ENCODE assay signal across 8 cellular contexts in the genomic region with DNA sequence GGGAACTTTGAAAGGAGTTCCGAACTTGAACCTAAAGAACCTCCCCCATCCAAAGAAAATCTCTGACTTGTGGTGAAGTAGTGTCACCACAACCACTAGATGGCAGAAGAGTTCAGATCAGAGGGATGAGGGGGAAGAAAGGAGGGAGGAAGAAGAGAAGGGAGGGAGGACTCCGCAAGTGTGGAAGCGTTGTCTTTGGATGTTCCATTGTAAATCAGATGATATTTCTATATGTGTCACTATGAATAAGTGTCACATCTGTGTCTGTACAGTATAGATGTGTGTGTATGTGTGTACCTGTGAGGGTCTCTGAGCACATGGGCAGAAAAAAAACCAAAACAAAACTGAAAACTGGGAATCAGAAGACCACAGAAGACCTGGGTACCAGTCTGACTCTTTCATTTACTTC. TPM values are rescaled to one million over a fixed set of nuclear protein-coding genes. Genes with fewer than 3 reads are reported as not detected.
DNase-seq lines count a peak whose midpoint lies in the region; ATAC-seq and TF ChIP-seq lines count a peak whose summit lies in the region.

No MANE protein-coding gene starts in this region.

- H3K4me3 ChIP-seq in H7 (ENCODE audit: insufficient read depth, low read depth, low read length) (no peak overlapping the region), esophagus squamous epithelium (no peak overlapping the region)

- TF ChIP-seq CTCF in VCaP (conservative IDR thresholded peaks at IDR 0.05) (peak; percentile 93), esophagus squamous epithelium (IDR thresholded peaks at IDR 0.05) (peak; percentile 62 to 80 (median 74))

- H3K9me3 ChIP-seq in esophagus squamous epithelium, result no peaks in the 10 kb centered on the region

- H3K27ac ChIP-seq in VCaP (no peak overlapping the region), esophagus squamous epithelium (no peak overlapping the region)

- 1 to 2% methylated on average over 3 of the region's 3 CpGs for WGBS in esophagus squamous epithelium, 2 donors

- no peaks in the 10 kb centered on the region for H3K27me3 Mint-ChIP-seq in naive thymus-derived CD8-positive, alpha-beta T cell

- H3K27ac Mint-ChIP-seq in naive thymus-derived CD8-positive, alpha-beta T cell, result no peak overlapping the region

- H3K27me3 ChIP-seq in H7 (ENCODE audit: control insufficient read depth, insufficient read depth, low read length) (no peaks in the 10 kb centered on the region), esophagus squamous epithelium (no peaks in the 10 kb centered on the region)

- H3K36me3 ChIP-seq in H7 (replicated peaks; ENCODE audit: control insufficient read depth, insufficient read depth, low read length) (no peaks in the 10 kb centered on the region), esophagus squamous epithelium (no peaks in the 10 kb centered on the region)

- peaks cover 0 to 11% (median 0%) of the 10 kb centered on the region in 3 donors for H3K4me1 ChIP-seq in esophagus squamous epithelium

- POLR2A ChIA-PET in naive thymus-derived CD8-positive, alpha-beta T cell (lab: Charles Lee), result interaction anchor here (0.6 to 1.4 kb wide), 5 partner anchors 27 to 241 kb away, joined by 3 to 4 read pairs (median 3); a partner anchor contains a TSS

- peaks cover 8 to 14% (median 10%) of the 10 kb centered on the region in 4 donors for H3K4me1 Mint-ChIP-seq in naive thymus-derived CD8-positive, alpha-beta T cell

- peak; percentile 22 for DNase-seq in COLO668 (lab: John Stamatoyannopoulos, UW; ENCODE audit: unreplicated experiment)
- DNase-seq in H7, result peak; percentile 88
- DNase-seq in NCI-H2227 (lab: John Stamatoyannopoulos, UW; ENCODE audit: unreplicated experiment), result peak; percentile 76
- DNase-seq in esophagus squamous epithelium (lab: John Stamatoyannopoulos, UW), result no peak
- DNase-seq in naive thymus-derived CD8-positive, alpha-beta T cell, result peak in 9 of 10 donors; percentile 11 to 77 (median 55)

- intact Hi-C loops in esophagus squamous epithelium (cut with DNase I), result no loop called here

- ATAC-seq in naive thymus-derived CD8-positive, alpha-beta T cell, result peak; percentile 84
- no peak for ATAC-seq in GM19463 (IDR thresholded peaks at IDR 0.05; ENCODE audit: unreplicated experiment)
- no peak for ATAC-seq in GM18867 (IDR thresholded peaks at IDR 0.05; ENCODE audit: unreplicated experiment)

- H3K36me3 Mint-ChIP-seq in naive thymus-derived CD8-positive, alpha-beta T cell, result peaks cover 0 to 3% (median 0%) of the 10 kb centered on the region in 3 donors

- TF ChIP-seq POLR2A in esophagus squamous epithelium (IDR thresholded peaks at IDR 0.05), result no peak

- H3K9me3 Mint-ChIP-seq in naive thymus-derived CD8-positive, alpha-beta T cell, result no peaks in the 10 kb centered on the region

- H3K4me3 Mint-ChIP-seq in naive thymus-derived CD8-positive, alpha-beta T cell, result peak overlapping the region in 1 of 10 donors; percentile 6

RNA-seq across cellular contexts. Expression of a gene that starts 16.9 kb away (rescaled TPM):
- 2.8 and 4.6 TPM in 2 replicates for total RNA-seq in H7 (2014; rRNA removed; shearing (Covaris generic))
- 1 to 10 TPM; 1.7 to 5.8 (median 3.6) TPM for total RNA-seq in esophagus squamous epithelium
- total RNA-seq in naive thymus-derived CD8-positive, alpha-beta T cell, result 1 to 10 TPM; 5.0 to 6.6 TPM
- polyA plus RNA-seq in naive thymus-derived CD8-positive, alpha-beta T cell, result 1 to 10 TPM in 2 of 3 donors, under 1 TPM in 1; 0.93 to 2.4 (median 1.7) TPM

RNA-seq across cellular contexts. Expression of a gene that starts 27.8 kb away (rescaled TPM):
- 35.8 and 35.9 TPM in 2 replicates for total RNA-seq in H7 (2014; rRNA removed; shearing (Covaris generic))
- total RNA-seq in esophagus squamous epithelium, result 10 to 100 TPM; 16.5 to 38.7 (median 26.7) TPM
- total RNA-seq in naive thymus-derived CD8-positive, alpha-beta T cell, result 10 to 100 TPM; 48.8 to 53.2 TPM
- 10 to 100 TPM; 20.4 to 30.3 (median 24.0) TPM for polyA plus RNA-seq in naive thymus-derived CD8-positive, alpha-beta T cell

Comparison
In these comparisons a context has a peak if more than half of its experiments do, and no peak if none do; other contexts are left out.
1. ATAC-seq: peak in naive thymus-derived CD8-positive, alpha-beta T cell (2 of 2); none in GM19463 (single experiment) and GM18867 (single experiment).